Comparison of ENCODE assay signal across 9 cellular contexts in the genomic region with DNA sequence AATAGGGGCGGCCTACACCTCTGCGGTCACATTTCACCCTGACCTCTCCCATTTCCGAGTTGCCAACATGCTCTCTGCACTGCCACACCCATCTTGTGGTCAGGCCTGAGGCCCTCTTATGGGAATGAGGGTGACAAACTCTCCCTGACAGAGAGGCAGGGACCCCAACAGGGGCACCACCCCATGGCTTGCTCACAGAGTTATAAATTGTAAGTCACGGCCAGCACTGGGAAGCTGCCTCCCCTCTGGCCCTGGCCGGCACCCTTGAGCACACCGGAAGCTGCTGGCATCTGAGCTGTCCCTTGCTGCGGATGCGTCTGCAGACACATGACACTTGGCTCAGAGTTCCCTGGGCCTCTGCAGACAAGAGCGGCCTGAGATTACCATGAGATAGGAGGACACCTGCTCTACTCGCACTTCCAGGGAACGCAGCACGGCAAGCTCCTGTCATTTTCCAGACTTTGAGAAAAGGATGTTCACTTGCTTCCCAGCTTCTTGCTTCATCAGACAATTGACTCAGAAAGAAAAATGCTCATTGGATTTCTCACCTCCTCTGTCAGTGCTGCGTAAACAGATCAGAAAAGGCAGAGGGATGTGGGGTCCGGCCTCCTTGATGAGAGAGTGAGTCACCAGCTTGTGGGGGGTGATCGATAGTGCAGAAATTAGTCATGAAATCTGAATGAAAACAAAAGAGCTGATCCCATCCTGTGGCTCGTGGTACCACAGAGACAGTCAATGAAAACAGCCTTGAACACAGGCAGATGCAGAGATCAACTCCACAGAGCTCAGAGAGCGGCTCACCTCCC.
DNase-seq lines count a peak whose midpoint lies in the region; TF ChIP-seq lines count a peak whose summit lies in the region.
"Had no signal": no experiment of that assay in that cellular context is flagged by ENCODE, and none has a peak within 500 bp of the region (broad histone marks: within the 10 kb centered on the region; RNA-seq: fewer than 3 reads in every experiment).

No MANE protein-coding gene starts in this region.

- H3K79me2 ChIP-seq in Karpas-422 (ENCODE audit: low read length), result no peaks in the 10 kb centered on the region

- H4K8ac ChIP-seq in mesenchymal stem cell (ENCODE audit: low read length), result peak overlapping the region; percentile 71

- H3K9ac ChIP-seq in mesenchymal stem cell (ENCODE audit: low read length) (peak overlapping the region; percentile 75), Karpas-422 (ENCODE audit: low read length) (no peak overlapping the region)

- H2BK15ac ChIP-seq in mesenchymal stem cell (ENCODE audit: low read depth, poor library complexity, severe bottlenecking), result peak overlapping the region; percentile 2

- H3K27me3 ChIP-seq in mesenchymal stem cell (ENCODE audit: control insufficient read depth in 1 of 2, insufficient read depth in 1 of 2, low read length in 2 of 2), result no peaks in the 10 kb centered on the region
- H3K27me3 ChIP-seq in vagina, result no peaks in the 10 kb centered on the region
- H3K27me3 ChIP-seq in Karpas-422 (ENCODE audit: low read length), result no peaks in the 10 kb centered on the region

- H3K27ac ChIP-seq in mesenchymal stem cell (ENCODE audit: low read length, poor library complexity, severe bottlenecking) (peak overlapping the region; percentile 24), vagina (peak overlapping the region; percentile 10), Karpas-422 (ENCODE audit: low read length) (no peak overlapping the region)

- H2BK120ac ChIP-seq in mesenchymal stem cell (ENCODE audit: low read depth, low read length), result no peak overlapping the region

- no peak for TF ChIP-seq CTCF in vagina (IDR thresholded peaks at IDR 0.05)

- no peak for TF ChIP-seq POLR2A in vagina (IDR thresholded peaks at IDR 0.05)

- H3K4me2 ChIP-seq in mesenchymal stem cell (ENCODE audit: low read length, poor library complexity, severe bottlenecking) (peak overlapping the region; percentile 5), Karpas-422 (ENCODE audit: low read depth, low read length, poor library complexity, severe bottlenecking) (no peak overlapping the region)

- peak overlapping the region in 1 of 2 experiments; percentile 9 for H3K4ac ChIP-seq in mesenchymal stem cell (ENCODE audit: low read depth in 1 of 2, low read length in 2 of 2)

- H4K91ac ChIP-seq in mesenchymal stem cell (ENCODE audit: low read length), result peak overlapping the region; percentile 71

- intact Hi-C loops in vagina (cut with DNase I), result no loop called here

- no peaks in the 10 kb centered on the region for H3K9me2 ChIP-seq in Karpas-422 (replicated peaks; ENCODE audit: insufficient read depth, low read length)

- peak overlapping the region; percentile 3 to 61 for H2BK12ac ChIP-seq in mesenchymal stem cell (ENCODE audit: low read length in 2 of 2)

- no peak overlapping the region for H2AFZ ChIP-seq in mesenchymal stem cell (ENCODE audit: low read depth, low read length)
- H2AFZ ChIP-seq in Karpas-422 (ENCODE audit: low read length), result no peak overlapping the region

- H2BK5ac ChIP-seq in mesenchymal stem cell (ENCODE audit: low read depth, low read length, poor library complexity, severe bottlenecking), result no peak overlapping the region

- no peak overlapping the region for H3K23ac ChIP-seq in mesenchymal stem cell (ENCODE audit: low read length in 2 of 2)

- H3K79me1 ChIP-seq in mesenchymal stem cell (replicated peaks; ENCODE audit: low read length, poor library complexity, severe bottlenecking), result no peaks in the 10 kb centered on the region

- peak; percentile 71 for DNase-seq in stimulated activated naive CD4-positive, alpha-beta T cell treated with Interleukin-2 at 50 U/mL for 16 hours (lab: John Stamatoyannopoulos, UW)
- DNase-seq in stimulated activated naive CD4-positive, alpha-beta T cell (lab: John Stamatoyannopoulos, UW), result no peak
- peak; percentile 42 for DNase-seq in activated naive CD4-positive, alpha-beta T cell treated with anti-CD3 and anti-CD28 coated beads, Interleukin-2, amount 50 U/mL, for 16 hours
- DNase-seq in mesenchymal stem cell (peak; percentile 97), vagina (ENCODE audit: extremely low spot score in 2 of 2) (peak in 1 of 2 donors; percentile 84), Karpas-422 (no peak), NCI-H446 (lab: John Stamatoyannopoulos, UW) (no peak)
- DNase-seq in effector CD4-positive, alpha-beta T cell, result no peak
- DNase-seq: DND-41 had no signal

- 18% methylated on average over 16 of the region's 17 CpGs for WGBS in mesenchymal stem cell

- no peak overlapping the region for H3K14ac ChIP-seq in mesenchymal stem cell (ENCODE audit: low read length in 2 of 2)

- H3K4me3 ChIP-seq in mesenchymal stem cell (ENCODE audit: insufficient read depth in 1 of 2, low read depth in 1 of 2, low read length in 2 of 2), result no peak overlapping the region
- no peak overlapping the region for H3K4me3 ChIP-seq in vagina
- no peak overlapping the region for H3K4me3 ChIP-seq in Karpas-422 (ENCODE audit: low read length)

- no peaks in the 10 kb centered on the region for H4K20me1 ChIP-seq in Karpas-422 (ENCODE audit: insufficient read depth, low read depth, low read length)

- no peak overlapping the region for H2AK5ac ChIP-seq in mesenchymal stem cell (ENCODE audit: low read length, severe bottlenecking)

- H3K9me3 ChIP-seq in mesenchymal stem cell (ENCODE audit: control insufficient read depth, low read length), result peaks cover 5% of the 10 kb centered on the region
- no peaks in the 10 kb centered on the region for H3K9me3 ChIP-seq in vagina
- H3K9me3 ChIP-seq in Karpas-422 (ENCODE audit: low read length), result no peaks in the 10 kb centered on the region

- H3K36me3 ChIP-seq in mesenchymal stem cell (ENCODE audit: control insufficient read depth in 1 of 2, insufficient read depth in 2 of 2, low read depth in 1 of 2, low read length in 2 of 2), result no peaks in the 10 kb centered on the region
- no peaks in the 10 kb centered on the region for H3K36me3 ChIP-seq in vagina
- no peaks in the 10 kb centered on the region for H3K36me3 ChIP-seq in Karpas-422 (ENCODE audit: insufficient read depth, low read length)

- H3K18ac ChIP-seq in mesenchymal stem cell (ENCODE audit: low read depth in 1 of 2, low read length in 2 of 2), result peak overlapping the region; percentile 40 to 90

- H3K4me1 ChIP-seq in mesenchymal stem cell (ENCODE audit: control insufficient read depth, insufficient read depth, low read depth, low read length) (peaks cover 21% of the 10 kb centered on the region), vagina (peaks cover 20% of the 10 kb centered on the region), Karpas-422 (ENCODE audit: low read length) (no peaks in the 10 kb centered on the region)

Comparison
In these comparisons a context has a peak if more than half of its experiments do, and no peak if none do; other contexts are left out.
1. DNase-seq: peak in stimulated activated naive CD4-positive, alpha-beta T cell treated with Interleukin-2 at 50 U/mL for 16 hours (single experiment), activated naive CD4-positive, alpha-beta T cell treated with anti-CD3 and anti-CD28 coated beads, Interleukin-2, amount 50 U/mL, for 16 hours (single experiment) and mesenchymal stem cell (single experiment); none in stimulated activated naive CD4-positive, alpha-beta T cell (0 of 6), Karpas-422 (single experiment), effector CD4-positive, alpha-beta T cell (single experiment) and NCI-H446 (0 of 2).